ENCODE assay signal across 8 cellular contexts in genomic region chr13:35979378-35979911, GRCh38.
DNase-seq lines count a peak whose midpoint lies in the region; ATAC-seq and TF ChIP-seq lines count a peak whose summit lies in the region.

No MANE protein-coding gene starts in this region.

- H3K9me3 ChIP-seq in body of pancreas (no peaks in the 10 kb centered on the region), gastrocnemius medialis (no peaks in the 10 kb centered on the region)

- WGBS in body of pancreas, 2 donors, result 76 to 79% methylated on average over 8 of the region's 8 CpGs

- H3K27ac ChIP-seq in body of pancreas (peak overlapping the region in 1 of 4 donors; percentile 17), gastrocnemius medialis (peak overlapping the region; percentile 52 to 72 (median 60))

- in situ Hi-C loops in gastrocnemius medialis (cut with MboI; ENCODE audit: low sequenced_read_pairs in 4 of 4), result loop anchor here (5.0 to 25.0 kb wide), 3 partner anchors 295 to 758 kb away; no protein-coding TSS in a partner anchor

- TF ChIP-seq POLR2A in body of pancreas (IDR thresholded peaks at IDR 0.05) (no peak), gastrocnemius medialis (IDR thresholded peaks at IDR 0.05) (no peak)

- H3K4me1 ChIP-seq in body of pancreas (no peaks in the 10 kb centered on the region), gastrocnemius medialis (no peaks in the 10 kb centered on the region)

- TF ChIP-seq CTCF in body of pancreas (IDR thresholded peaks at IDR 0.05), result no peak
- no peak for TF ChIP-seq CTCF in gastrocnemius medialis (IDR thresholded peaks at IDR 0.05 in 4 of 5, conservative IDR thresholded peaks at IDR 0.05 in 1 of 5)

- H3K27me3 ChIP-seq in body of pancreas, result no peaks in the 10 kb centered on the region
- H3K27me3 ChIP-seq in gastrocnemius medialis, result no peaks in the 10 kb centered on the region

- DNase-seq in ELR (ENCODE audit: low read depth) (peak; percentile 62), body of pancreas (peak; percentile 28 to 70 (median 52)), hepatic stellate cell (ENCODE audit: low spot score) (peak; percentile 79), gastrocnemius medialis (peak; percentile 65 to 79), SHP77 (lab: John Stamatoyannopoulos, UW) (no peak), SW 1271 (lab: John Stamatoyannopoulos, UW) (no peak), kidney glomerular epithelial cell (lab: John Stamatoyannopoulos, UW) (no peak)

- H3K36me3 ChIP-seq in body of pancreas (replicated peaks in 1 of 2; ENCODE audit: insufficient read depth in 1 of 2, low read depth in 2 of 2) (no peaks in the 10 kb centered on the region), gastrocnemius medialis (no peaks in the 10 kb centered on the region)

- intact Hi-C loops in body of pancreas (cut with DNase I) (loop anchor here (5.0 to 10.0 kb wide), 2 partner anchors 298 to 755 kb away; no protein-coding TSS in a partner anchor), gastrocnemius medialis (cut with DNase I; ENCODE audit: low total_unique reads) (no loop called here)

- peak; percentile 63 for ATAC-seq in body of pancreas
- ATAC-seq in gastrocnemius medialis, result peak; percentile 70 to 73
- no peak for ATAC-seq in HG02763 (IDR thresholded peaks at IDR 0.05; ENCODE audit: unreplicated experiment)

- H3K4me3 ChIP-seq in body of pancreas (no peak overlapping the region), gastrocnemius medialis (no peak overlapping the region)

Comparison
In these comparisons a context has a peak if more than half of its experiments do, and no peak if none do; other contexts are left out.
1. DNase-seq: peak in ELR (single experiment), body of pancreas (4 of 4), hepatic stellate cell (single experiment) and gastrocnemius medialis (2 of 2); none in SHP77 (0 of 2), SW 1271 (0 of 2) and kidney glomerular epithelial cell (single experiment).